In the genomic region with DNA sequence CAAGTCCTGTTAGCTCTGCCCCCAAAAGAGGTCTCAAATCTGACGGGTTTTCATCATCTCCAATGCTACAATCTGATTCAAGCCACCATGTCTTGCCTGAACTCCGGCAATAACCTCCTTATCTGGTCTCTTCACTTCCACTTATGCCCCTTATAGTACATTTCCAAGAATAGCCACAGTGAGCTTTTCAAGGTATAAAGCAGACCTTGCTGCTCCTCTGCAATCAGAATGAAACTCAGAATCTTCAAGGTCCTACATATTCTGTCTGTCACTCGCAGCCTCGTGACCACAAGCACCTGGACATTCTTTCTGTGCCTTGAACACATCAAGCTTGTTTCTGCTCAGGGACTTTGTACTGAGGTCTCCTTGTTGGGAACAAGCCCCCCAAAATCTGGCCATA, we compare ENCODE assay signal across 14 cellular contexts.
"Had no signal": no experiment of that assay in that cellular context is flagged by ENCODE, and none has a peak within 500 bp of the region (broad histone marks: within the 10 kb centered on the region; RNA-seq: fewer than 3 reads in every experiment).

No MANE protein-coding gene starts in this region.

- H3K9me3 ChIP-seq: gastrocnemius medialis, heart left ventricle, lower lobe of right lung, SK-N-SH, tibial nerve, vagina had no signal

- H3K4me3 Mint-ChIP-seq: activated T-cell treated with anti-CD3 and anti-CD28 coated beads, Interleukin-2, amount 50 U/mL, for 24 hours; endodermal cell; neural crest cell; stimulated activated memory B cell treated with anti-CD40 and anti-IgM and Interleukin-4, amounts not matched to agents 10 μg/mL and 1 μg/mL and 100 μg/mL, for 72 hours; T-cell had no signal

- H3K4me1 ChIP-seq: lower lobe of right lung, tibial nerve had no signal

- H3K27ac ChIP-seq: dorsolateral prefrontal cortex, gastrocnemius medialis, lower lobe of right lung, tibial nerve, vagina had no signal

- H3K36me3 ChIP-seq: gastrocnemius medialis, heart left ventricle, lower lobe of right lung, tibial nerve, vagina had no signal

- ATAC-seq: gastrocnemius medialis; stimulated activated memory B cell treated with anti-CD40 and anti-IgM and Interleukin-4, amounts not matched to agents 10 μg/mL and 1 μg/mL and 100 μg/mL, for 72 hours; T-cell had no signal

- H3K9me3 Mint-ChIP-seq: activated T-cell treated with anti-CD3 and anti-CD28 coated beads, Interleukin-2, amount 50 U/mL, for 24 hours; stimulated activated memory B cell treated with anti-CD40 and anti-IgM and Interleukin-4, amounts not matched to agents 10 μg/mL and 1 μg/mL and 100 μg/mL, for 72 hours; T-cell had no signal

- H3K36me3 Mint-ChIP-seq: stimulated activated memory B cell treated with anti-CD40 and anti-IgM and Interleukin-4, amounts not matched to agents 10 μg/mL and 1 μg/mL and 100 μg/mL, for 72 hours; T-cell had no signal

- H3K27me3 Mint-ChIP-seq: activated T-cell treated with anti-CD3 and anti-CD28 coated beads, Interleukin-2, amount 50 U/mL, for 24 hours; stimulated activated memory B cell treated with anti-CD40 and anti-IgM and Interleukin-4, amounts not matched to agents 10 μg/mL and 1 μg/mL and 100 μg/mL, for 72 hours; T-cell had no signal

- H3K27me3 ChIP-seq: dorsolateral prefrontal cortex, gastrocnemius medialis, heart left ventricle, tibial nerve, vagina had no signal

- DNase-seq: activated CD4-positive, alpha-beta T cell treated with anti-CD3 and anti-CD28 coated beads for 48 hours; activated T-cell treated with anti-CD3 and anti-CD28 coated beads, Interleukin-2, amount 50 U/mL, for 24 hours; dorsolateral prefrontal cortex; endodermal cell; gastrocnemius medialis; heart left ventricle; lower lobe of right lung; SK-N-SH; substantia nigra; T-cell had no signal

- H3K4me3 ChIP-seq: dorsolateral prefrontal cortex, gastrocnemius medialis, heart left ventricle, lower lobe of right lung, tibial nerve, vagina had no signal

- H3K27ac Mint-ChIP-seq: activated T-cell treated with anti-CD3 and anti-CD28 coated beads, Interleukin-2, amount 50 U/mL, for 24 hours; endodermal cell; T-cell had no signal
